In genomic region chr4:152352645-152353116, GRCh38 we compare ENCODE assay signal across 8 cellular contexts.
DNase-seq lines count a peak whose midpoint lies in the region; ATAC-seq, FAIRE-seq and TF ChIP-seq lines count a peak whose summit lies in the region.

No MANE protein-coding gene starts in this region.

- no peaks in the 10 kb centered on the region for H3K9me3 ChIP-seq in aorta (ENCODE audit: control insufficient read depth, low read length)

- intact Hi-C loops in aorta (cut with DNase I) = loop anchor here in 1 of 2 donors (10.0 kb wide), 1 partner anchor 588 kb away; the partner anchor contains the start of gene GATB

- ATAC-seq in esophagus mucosa = peak; percentile 99
- peak; percentile 95 for ATAC-seq in aorta (ENCODE audit: low FRiP score)

- 0 out of 2 replicates have a peak, but pooled peaks have one; percentile 15 for TF ChIP-seq POLR2A in H54 (IDR thresholded peaks at IDR 0.05; ENCODE audit: low read depth, low read length)
- no peak for TF ChIP-seq POLR2A in NB4 (IDR thresholded peaks at IDR 0.05; ENCODE audit: extremely low read depth, insufficient read length)

- H3K27ac ChIP-seq in aorta (ENCODE audit: low read depth in 1 of 2, low read length in 2 of 2) = peak overlapping the region in 1 of 2 donors; percentile 26

- H3K27me3 ChIP-seq in aorta (ENCODE audit: control insufficient read depth in 1 of 2, insufficient read depth in 2 of 2, low read length in 1 of 2) = no peaks in the 10 kb centered on the region

- no peak overlapping the region for H3K4me3 ChIP-seq in NB4 (ENCODE audit: low read depth, low read length)
- peak overlapping the region; percentile 69 to 82 for H3K4me3 ChIP-seq in aorta (ENCODE audit: low read length in 2 of 2)

- DNase-seq in H54 (ENCODE audit: insufficient read length, low spot score) (peak; percentile 2), NB4 (ENCODE audit: low read depth) (peak; percentile 11), SW 1271 (lab: John Stamatoyannopoulos, UW) (peak; percentile 6 to 40), myocyte (ENCODE audit: low read depth) (peak; percentile 94), aorta (peak in 1 of 2 donors; percentile 50), activated T-cell treated with anti-CD3 and anti-CD28 coated beads for 4 hours (no peak)

- H3K4me1 ChIP-seq in aorta (ENCODE audit: control insufficient read depth in 1 of 2, insufficient read depth in 2 of 2, low read length in 2 of 2) = peaks cover 0 to 1% of the 10 kb centered on the region in 2 donors

- no peak for TF ChIP-seq CTCF in NB4 (IDR thresholded peaks at IDR 0.05; ENCODE audit: low read depth, low read length)

- peak; percentile 97 for FAIRE-seq in G401.6 (lab: Jason Lieb, UNC)
- peak; percentile 95 for FAIRE-seq in H54 (lab: Jason Lieb, UNC)

- no peaks in the 10 kb centered on the region for H3K36me3 ChIP-seq in aorta (ENCODE audit: control insufficient read depth in 1 of 2, insufficient read depth in 2 of 2, low read length in 1 of 2)

- WGBS in aorta, 2 donors = 0 to 7% methylated on average over 10 of the region's 10 CpGs
